Comparison of ENCODE assay signal across 9 cellular contexts in genomic region chr14:61568572-61569011, GRCh38.
DNase-seq lines count a peak whose midpoint lies in the region; ATAC-seq, FAIRE-seq and TF ChIP-seq lines count a peak whose summit lies in the region.
"Had no signal": no experiment of that assay in that cellular context is flagged by ENCODE, and none has a peak within 500 bp of the region (broad histone marks: within the 10 kb centered on the region; RNA-seq: fewer than 3 reads in every experiment).

No MANE protein-coding gene starts in this region.

- H3K27me3 ChIP-seq in H1 (replicated peaks in 1 of 4; ENCODE audit: control insufficient read depth in 3 of 4, extremely low read depth in 1 of 4, insufficient read depth in 3 of 4, low read length in 3 of 4), result peaks cover 0 to 6% (median 2%) of the 10 kb centered on the region in 4 experiments; a peak in 4 of 7 replicates

- no peaks in the 10 kb centered on the region for H3K36me3 Mint-ChIP-seq in nephron (ENCODE audit: low read depth)

- H3K23me2 ChIP-seq in H1 (ENCODE audit: low read depth, low read length), result peaks cover 7% of the 10 kb centered on the region; the same call in 1 of the 2 replicates

- H3K27ac ChIP-seq in H1 (ENCODE audit: low read depth, low read length), result no peak overlapping the region

- 0 out of 2 replicates have a peak overlapping the region, but pooled peaks have one; percentile 21 for H2BK15ac ChIP-seq in H1 (ENCODE audit: low read length)

- no peaks in the 10 kb centered on the region for H3K9me3 ChIP-seq in H1 (ENCODE audit: insufficient read depth in 2 of 2, low read depth in 1 of 2, low read length in 1 of 2)

- no peak overlapping the region for H4K5ac ChIP-seq in H1 (ENCODE audit: insufficient read length, low read depth, low read length)

- H3K18ac ChIP-seq in H1 (ENCODE audit: extremely low read depth, low read length), result peak overlapping the region; percentile 85

- H3K4me1 ChIP-seq in H1 (replicated peaks in 1 of 4; ENCODE audit: control insufficient read depth in 3 of 4, insufficient read depth in 4 of 4, low read length in 3 of 4), result peaks cover 4 to 17% (median 13%) of the 10 kb centered on the region in 4 experiments

- no peaks in the 10 kb centered on the region for H3K79me2 ChIP-seq in H1 (ENCODE audit: control insufficient read depth in 1 of 2, insufficient read depth in 2 of 2, low read length in 2 of 2)

- peaks cover 70% of the 10 kb centered on the region for H3K4me1 Mint-ChIP-seq in nephron

- no peak overlapping the region for H2AK5ac ChIP-seq in H1 (ENCODE audit: low read depth, low read length)

- WGBS in H1 (ENCODE audit: extremely low coverage in 1 of 2, insufficient coverage in 1 of 2, insufficient read length in 1 of 2, insufficient replicate concordance in 2 of 2, low coverage in 1 of 2, low lambda C conversion rate in 2 of 2, missing lambda C conversion rate in 1 of 2), 2 experiments, result 6% methylated on average over 34 of the region's 34 CpGs; no CpG with 5 or more reads in 1 of the 2 experiments

- no peak overlapping the region for H2BK120ac ChIP-seq in H1 (replicated peaks; ENCODE audit: low read depth, low read length)

- no peaks in the 10 kb centered on the region for H3K9me3 Mint-ChIP-seq in nephron

- H2BK5ac ChIP-seq in H1 (ENCODE audit: low read depth, low read length), result peak overlapping the region; percentile 41; the same call in 1 of the 2 replicates

- peak overlapping the region; percentile 79 for H2AFZ ChIP-seq in H1 (ENCODE audit: low read length)

- peak overlapping the region; percentile 18 to 68 (median 63) for H3K27ac Mint-ChIP-seq in nephron

- TF ChIP-seq CTCF in H1 (IDR thresholded peaks at IDR 0.05; ENCODE audit: control extremely low read depth in 1 of 3, insufficient read depth in 1 of 3, low read depth in 1 of 3, low read length in 3 of 3) (peak; percentile 20 to 31 (median 23); a peak in 3 of 4 replicates), nephron (IDR thresholded peaks at IDR 0.05; ENCODE audit: unreplicated experiment in 3 of 3) (no peak)

- H3K36me3 ChIP-seq in H1 (ENCODE audit: control insufficient read depth in 2 of 4, insufficient read depth in 4 of 4, low read length in 3 of 4), result no peaks in the 10 kb centered on the region

- no peak overlapping the region for H3K14ac ChIP-seq in H1 (ENCODE audit: insufficient read length)

- H3K27me3 Mint-ChIP-seq in nephron (ENCODE audit: low read depth), result peaks cover 22% of the 10 kb centered on the region

- peak in 1 of 2 experiments; percentile 22; a peak in 2 of 4 replicates for TF ChIP-seq RAD21 in H1 (IDR thresholded peaks at IDR 0.05 in 1 of 2, conservative IDR thresholded peaks at IDR 0.05 in 1 of 2; ENCODE audit: low read depth in 2 of 2, low read length in 2 of 2)

- H4K91ac ChIP-seq in H1 (replicated peaks; ENCODE audit: insufficient read length, low read length), result no peak overlapping the region

- no peak overlapping the region for H3K23ac ChIP-seq in H1 (ENCODE audit: insufficient read length)

- POLR2A ChIA-PET in H1 (lab: Charles Lee; ENCODE audit: partially characterized antibody), result interaction anchor here (1.0 to 1.3 kb wide), 2 partner anchors 15 to 111 kb away, joined by 3 read pairs; no protein-coding TSS in a partner anchor

- H3K4me3 Mint-ChIP-seq in nephron, result peak overlapping the region; percentile 13 to 52 (median 50)

- FAIRE-seq in H1 (lab: Jason Lieb, UNC), result no peak
- FAIRE-seq: K562 had no signal

- no peak overlapping the region for H3K4ac ChIP-seq in H1 (replicated peaks; ENCODE audit: insufficient read length, low read depth, low read length)

- H3K4me3 ChIP-seq in H1 (ENCODE audit: extremely low read depth in 1 of 4, insufficient read depth in 2 of 4, low read depth in 3 of 4, low read length in 4 of 4), result peak overlapping the region; percentile 21 to 59 (median 44); a peak in 7 of 8 replicates
- H3K4me3 ChIP-seq: K562 had no signal

- CTCF ChIA-PET in H1 (lab: Charles Lee; ENCODE audit: partially characterized antibody), result interaction anchor here (0.5 to 3.7 kb wide), 17 partner anchors 10 to 1579 kb away, joined by 3 to 22 read pairs (median 3); no protein-coding TSS in a partner anchor

- H3K56ac ChIP-seq in H1 (replicated peaks; ENCODE audit: insufficient read length, low read depth, low read length), result no peak overlapping the region

- DNase-seq in DMS53 treated with DMSO at 0.1 percent for 48 hours (lab: John Stamatoyannopoulos, UW; ENCODE audit: unreplicated experiment), result peak; percentile 24
- peak; percentile 39 for DNase-seq in HK-2 (ENCODE audit: unreplicated experiment)
- peak; percentile 55 for DNase-seq in activated CD4-positive, alpha-beta T cell treated with anti-CD3 and anti-CD28 coated beads, Interleukin-2, amount 50 U/mL, for 1 hour
- DNase-seq in H1 (ENCODE audit: low read depth in 1 of 2, low spot score in 2 of 2), result peak in 1 of 2 experiments; percentile 76
- DNase-seq in dermis blood vessel endothelial cell, result no peak
- no peak for DNase-seq in GOT3 (lab: John Stamatoyannopoulos, UW)

- H4K8ac ChIP-seq in H1 (ENCODE audit: extremely low read depth, insufficient read depth, low read length), result peak overlapping the region; percentile 35; the same call in 1 of the 2 replicates

- H4K20me1 ChIP-seq in H1 (replicated peaks in 1 of 2; ENCODE audit: control insufficient read depth in 1 of 2, insufficient read depth in 2 of 2, low read length in 2 of 2), result no peaks in the 10 kb centered on the region

- peak overlapping the region in 2 of 4 experiments; percentile 26 to 32; a peak in 1 of 7 replicates for H3K9ac ChIP-seq in H1 (replicated peaks in 1 of 4; ENCODE audit: extremely low read depth in 1 of 4, low read depth in 3 of 4, low read length in 3 of 4)

- TF ChIP-seq POLR2A in H1 (IDR thresholded peaks at IDR 0.05; ENCODE audit: control extremely low read depth in 1 of 2, low read depth in 2 of 2, low read length in 2 of 2), result no peak

- no peak for TF ChIP-seq EP300 in H1 (IDR thresholded peaks at IDR 0.05; ENCODE audit: borderline replicate concordance in 1 of 2, low read depth in 2 of 2, low read length in 2 of 2)

- H3K79me1 ChIP-seq in H1 (ENCODE audit: low read depth, low read length), result no peaks in the 10 kb centered on the region

- H2BK12ac ChIP-seq in H1 (ENCODE audit: low read depth, low read length), result peak overlapping the region; percentile 46; the same call in 1 of the 2 replicates

- peak overlapping the region; percentile 62; the same call in 1 of the 2 replicates for H2BK20ac ChIP-seq in H1 (ENCODE audit: low read length)

- peak; percentile 85 for ATAC-seq in GM19468 (IDR thresholded peaks at IDR 0.05; ENCODE audit: extremely low read depth, unreplicated experiment)
- ATAC-seq: K562 had no signal

- peak overlapping the region; percentile 55 to 79 for H3K4me2 ChIP-seq in H1 (ENCODE audit: insufficient read depth in 1 of 2, low read depth in 2 of 2, low read length in 2 of 2)

TF ChIP-seq in H1, 55 proteins besides CTCF, POLR2A, EP300 and RAD21 (continues in another document):
- TF ChIP-seq JUND (IDR thresholded peaks at IDR 0.05; ENCODE audit: low read length) (no peak), CBX8 (IDR thresholded peaks at IDR 0.05; ENCODE audit: borderline replicate concordance, low read depth, low read length) (no peak), RFX5 (IDR thresholded peaks at IDR 0.05; ENCODE audit: borderline replicate concordance, low read depth, low read length) (no peak), CREB1 (IDR thresholded peaks at IDR 0.05) (no peak), FOSL1 (IDR thresholded peaks at IDR 0.05; ENCODE audit: insufficient read depth, low read depth, low read length) (no peak), CHD1 (IDR thresholded peaks at IDR 0.05; ENCODE audit: low read depth, low read length) (no peak), MAFK (IDR thresholded peaks at IDR 0.05; ENCODE audit: low read depth, low read length) (no peak), PHF8 (conservative IDR thresholded peaks at IDR 0.05; ENCODE audit: low read depth, low read length) (0 out of 2 replicates have a peak, but pooled peaks have one; percentile 19), ZNF274 (IDR thresholded peaks at IDR 0.05; ENCODE audit: borderline replicate concordance, extremely low read depth, low read length) (no peak), KDM1A (IDR thresholded peaks at IDR 0.05; ENCODE audit: borderline replicate concordance, low read length) (no peak), SUZ12 (IDR thresholded peaks at IDR 0.05; ENCODE audit: low read length) (no peak), SIX5 (IDR thresholded peaks at IDR 0.05; ENCODE audit: low read depth, low read length) (no peak), SIN3A (conservative IDR thresholded peaks at IDR 0.05 in 1 of 2, IDR thresholded peaks at IDR 0.05 in 1 of 2; ENCODE audit: low read depth in 1 of 2, low read length in 2 of 2) (peak; percentile 26 to 53; a peak in 1 of 4 replicates), HDAC6 (IDR thresholded peaks at IDR 0.05; ENCODE audit: low read depth, low read length) (no peak), RNF2 (IDR thresholded peaks at IDR 0.05; ENCODE audit: borderline replicate concordance, low read depth, low read length, missing control alignments, poor library complexity, severe bottlenecking) (no peak), EZH2 (IDR thresholded peaks at IDR 0.05; ENCODE audit: low read depth, low read length, severe bottlenecking) (no peak), POU5F1 (IDR thresholded peaks at IDR 0.05; ENCODE audit: low read depth, low read length) (no peak), SP4 (IDR thresholded peaks at IDR 0.05; ENCODE audit: low read length) (0 out of 2 replicates have a peak, but pooled peaks have one; percentile 25), RXRA (IDR thresholded peaks at IDR 0.05; ENCODE audit: insufficient read depth, low read depth, low read length) (no peak), JUN (IDR thresholded peaks at IDR 0.05; ENCODE audit: low read depth, low read length) (no peak), CTBP2 (IDR thresholded peaks at IDR 0.05; ENCODE audit: borderline replicate concordance, insufficient read depth, insufficient read length, low read length) (no peak), TEAD4 (IDR thresholded peaks at IDR 0.05; ENCODE audit: low read depth, low read length) (no peak), EGR1 (IDR thresholded peaks at IDR 0.05; ENCODE audit: borderline replicate concordance, low read depth, low read length) (peak; percentile 48; the same call in 1 of the 2 replicates), KDM5A (IDR thresholded peaks at IDR 0.05; ENCODE audit: low read length) (no peak), BRCA1 (IDR thresholded peaks at IDR 0.05; ENCODE audit: low read depth, low read length) (no peak), CEBPB (IDR thresholded peaks at IDR 0.05; ENCODE audit: low read depth, low read length) (no peak), SRF (IDR thresholded peaks at IDR 0.05; ENCODE audit: low read depth, low read length) (no peak), SAP30 (IDR thresholded peaks at IDR 0.05; ENCODE audit: insufficient read depth, insufficient replicate concordance, low read length) (no peak), GTF2F1 (IDR thresholded peaks at IDR 0.05; ENCODE audit: borderline replicate concordance, low read depth, low read length) (no peak), CBX5 (IDR thresholded peaks at IDR 0.05; ENCODE audit: low read depth, low read length) (no peak)

Comparison
In these comparisons a context has a peak if more than half of its experiments do, and no peak if none do; other contexts are left out.
1. DNase-seq: peak in DMS53 treated with DMSO at 0.1 percent for 48 hours (single experiment), HK-2 (single experiment) and activated CD4-positive, alpha-beta T cell treated with anti-CD3 and anti-CD28 coated beads, Interleukin-2, amount 50 U/mL, for 1 hour (single experiment); none in dermis blood vessel endothelial cell (single experiment) and GOT3 (single experiment).
2. CTCF ChIP-seq: peak in H1 (3 of 3); none in nephron (0 of 3).